ENCODE assay signal across 8 cellular contexts in the genomic region with DNA sequence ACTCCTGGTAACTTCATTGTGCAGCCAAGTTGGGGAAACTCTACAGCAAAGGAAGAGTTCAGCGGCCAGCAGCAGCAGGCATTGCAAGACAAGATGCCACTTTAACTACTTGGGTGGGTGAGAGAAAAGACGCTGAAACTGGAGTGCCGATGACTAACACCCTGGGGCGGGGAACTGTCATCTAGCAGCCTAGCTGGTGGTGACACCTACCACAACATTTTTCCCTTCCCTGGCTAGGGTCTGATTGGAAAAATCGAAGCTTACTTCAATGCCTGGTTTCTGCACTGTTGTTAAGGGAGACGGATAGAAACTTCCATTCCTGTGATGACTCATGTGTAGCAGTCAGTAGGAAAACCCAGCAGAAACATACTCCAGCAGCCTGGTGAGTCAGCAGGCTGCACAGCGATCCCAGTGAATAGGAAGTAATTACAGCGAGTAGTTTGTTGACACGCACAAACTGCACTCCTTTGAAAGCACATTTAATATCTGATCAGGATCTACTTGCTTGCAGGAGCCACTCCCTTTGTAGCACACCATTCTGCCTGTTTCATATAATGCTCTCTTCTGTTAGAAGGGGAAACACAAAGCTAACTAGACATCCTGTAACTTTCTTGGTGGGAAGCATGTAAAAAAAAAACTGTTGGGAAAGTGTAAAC.
A peak's percentile ranks its signal among the peaks of the same experiment; 100 is the strongest.
DNase-seq lines count a peak whose midpoint lies in the region; ATAC-seq and TF ChIP-seq lines count a peak whose summit lies in the region.

No MANE protein-coding gene starts in this region.

- no peaks in the 10 kb centered on the region for H3K36me3 Mint-ChIP-seq in nephron (ENCODE audit: low read depth)

- no peaks in the 10 kb centered on the region for H4K20me1 ChIP-seq in Karpas-422 (ENCODE audit: insufficient read depth, low read depth, low read length)

- H3K27ac Mint-ChIP-seq in nephron: peak overlapping the region in 2 of 3 experiments; percentile 21 to 39

- H3K4me1 Mint-ChIP-seq in nephron: peaks cover 27% of the 10 kb centered on the region

- H3K4me1 ChIP-seq in Karpas-422 (ENCODE audit: low read length): peaks cover 28% of the 10 kb centered on the region
- peaks cover 16% of the 10 kb centered on the region for H3K4me1 ChIP-seq in RWPE2 (ENCODE audit: insufficient read depth, poor library complexity, severe bottlenecking)

- H3K9ac ChIP-seq in Karpas-422 (ENCODE audit: low read length): peak overlapping the region; percentile 60

- peaks cover 69% of the 10 kb centered on the region for H3K27me3 Mint-ChIP-seq in nephron (ENCODE audit: low read depth)

- H3K9me3 Mint-ChIP-seq in nephron: no peaks in the 10 kb centered on the region

- no peaks in the 10 kb centered on the region for H3K79me2 ChIP-seq in Karpas-422 (ENCODE audit: low read length)

- H3K4me2 ChIP-seq in Karpas-422 (ENCODE audit: low read depth, low read length, poor library complexity, severe bottlenecking): peak overlapping the region; percentile 88

- H2AFZ ChIP-seq in Karpas-422 (ENCODE audit: low read length): peak overlapping the region; percentile 92; the same call in 1 of the 2 replicates

- H3K4me3 ChIP-seq in Karpas-422 (ENCODE audit: low read length) (peak overlapping the region; percentile 75), RWPE2 (ENCODE audit: severe bottlenecking) (no peak overlapping the region), fibroblast of villous mesenchyme (ENCODE audit: low read depth, low read length) (peak overlapping the region; percentile 90)

- H3K9me3 ChIP-seq in Karpas-422 (ENCODE audit: low read length) (no peaks in the 10 kb centered on the region), RWPE2 (ENCODE audit: severe bottlenecking) (no peaks in the 10 kb centered on the region)

- H3K4me3 Mint-ChIP-seq in nephron: peak overlapping the region; percentile 82 to 90 (median 88)

- DNase-seq in Karpas-422: peak; percentile 45
- peak; percentile 77 for DNase-seq in RWPE2 (ENCODE audit: low spot score)
- DNase-seq in activated effector memory CD4-positive, alpha-beta T cell treated with Interleukin-2 at 50 U/mL for 16 hours: peak; percentile 36
- DNase-seq in fibroblast of villous mesenchyme (ENCODE audit: low read depth): peak; percentile 96
- peak in 4 of 6 experiments; percentile 24 to 43 (median 34) for DNase-seq in stimulated activated naive CD4-positive, alpha-beta T cell (lab: John Stamatoyannopoulos, UW)

- TF ChIP-seq CTCF in 22Rv1 (IDR thresholded peaks at IDR 0.05) (no peak), RWPE2 (IDR thresholded peaks at IDR 0.05; ENCODE audit: poor library complexity, severe bottlenecking) (no peak), fibroblast of villous mesenchyme (IDR thresholded peaks at IDR 0.05; ENCODE audit: insufficient read depth, low read depth, low read length) (no peak), nephron (IDR thresholded peaks at IDR 0.05; ENCODE audit: unreplicated experiment in 3 of 3) (no peak)

- H3K27ac ChIP-seq in 22Rv1: peak overlapping the region; percentile 89
- no peak overlapping the region for H3K27ac ChIP-seq in Karpas-422 (ENCODE audit: low read length)
- no peak overlapping the region for H3K27ac ChIP-seq in RWPE2 (ENCODE audit: poor library complexity, severe bottlenecking)

- H3K9me2 ChIP-seq in Karpas-422 (replicated peaks; ENCODE audit: insufficient read depth, low read length): no peaks in the 10 kb centered on the region

- H3K36me3 ChIP-seq in Karpas-422 (ENCODE audit: insufficient read depth, low read length): no peaks in the 10 kb centered on the region
- H3K36me3 ChIP-seq in RWPE2 (ENCODE audit: low read depth): no peaks in the 10 kb centered on the region

- ATAC-seq in GM18519 (IDR thresholded peaks at IDR 0.05; ENCODE audit: low FRiP score, unreplicated experiment): peak; percentile 37
- peak; percentile 97 for ATAC-seq in RWPE2 (ENCODE audit: low read depth)

- no peaks in the 10 kb centered on the region for H3K27me3 ChIP-seq in Karpas-422 (ENCODE audit: low read length)
- peaks cover 49% of the 10 kb centered on the region for H3K27me3 ChIP-seq in RWPE2 (ENCODE audit: insufficient read depth, poor library complexity, severe bottlenecking)

Comparison
In these comparisons a context has a peak if more than half of its experiments do, and no peak if none do; other contexts are left out.
1. DNase-seq: peak in every context shown above with its lines; median percentile 96 in fibroblast of villous mesenchyme; 77 in RWPE2; 45 in Karpas-422; 36 in activated effector memory CD4-positive, alpha-beta T cell treated with Interleukin-2 at 50 U/mL for 16 hours; 34 in stimulated activated naive CD4-positive, alpha-beta T cell.